In genomic region chr16:27169511-27170071, GRCh38 we compare ENCODE assay signal across 8 cellular contexts. TPM values are rescaled to one million over a fixed set of nuclear protein-coding genes. Genes with fewer than 3 reads are reported as not detected.
DNase-seq lines count a peak whose midpoint lies in the region; ATAC-seq, FAIRE-seq and TF ChIP-seq lines count a peak whose summit lies in the region.

No MANE protein-coding gene starts in this region.

- no peak for FAIRE-seq in endothelial cell of umbilical vein (lab: Jason Lieb, UNC)
- no peak for FAIRE-seq in frontal cortex (lab: Jason Lieb, UNC)

- intact Hi-C loops in endothelial cell of umbilical vein (cut with micrococcal nuclease): no loop called here

- no peak overlapping the region for H2AFZ ChIP-seq in endothelial cell of umbilical vein (ENCODE audit: low read depth, low read length)

- ATAC-seq in GM18870 (IDR thresholded peaks at IDR 0.05; ENCODE audit: unreplicated experiment): no peak
- ATAC-seq in HG03439 (IDR thresholded peaks at IDR 0.05; ENCODE audit: unreplicated experiment): no peak

- H3K9me1 ChIP-seq in endothelial cell of umbilical vein (replicated peaks; ENCODE audit: control insufficient read depth, extremely low read depth, insufficient read depth, low read length): no peaks in the 10 kb centered on the region

- TF ChIP-seq CTCF in GM12874 (IDR thresholded peaks at IDR 0.05; ENCODE audit: insufficient read depth, low read depth, low read length) (peak; percentile 19; the same call in 1 of the 2 replicates), endothelial cell of umbilical vein (IDR thresholded peaks at IDR 0.05; ENCODE audit: extremely low read depth in 1 of 2, insufficient read depth in 1 of 2, low read depth in 1 of 2, low read length in 2 of 2) (peak in 1 of 2 donors; percentile 10)

- no peak for TF ChIP-seq POLR2A in endothelial cell of umbilical vein (IDR thresholded peaks at IDR 0.05; ENCODE audit: low read depth, low read length)

- dilution Hi-C loops in endothelial cell of umbilical vein (cut with MboI; ENCODE audit: extremely low pct_ligation_motif_present, low sequenced_read_pairs): no loop called here

- no peak overlapping the region for H3K27ac ChIP-seq in endothelial cell of umbilical vein (ENCODE audit: insufficient read depth, low read depth, low read length)

- H3K36me3 ChIP-seq in endothelial cell of umbilical vein (ENCODE audit: control insufficient read depth in 2 of 2, extremely low read depth in 1 of 2, insufficient read depth in 2 of 2, low read length in 2 of 2): no peaks in the 10 kb centered on the region

- H3K9ac ChIP-seq in endothelial cell of umbilical vein (replicated peaks; ENCODE audit: extremely low read depth, insufficient read depth, low read length): no peak overlapping the region

- H3K4me3 ChIP-seq in endothelial cell of umbilical vein (replicated peaks in 1 of 3; ENCODE audit: insufficient read depth in 1 of 3, low read depth in 1 of 3, low read length in 3 of 3): no peak overlapping the region

- no peaks in the 10 kb centered on the region for H4K20me1 ChIP-seq in endothelial cell of umbilical vein (replicated peaks; ENCODE audit: control insufficient read depth, extremely low read depth, insufficient read depth, low read length)

- CTCF ChIA-PET in endothelial cell of umbilical vein (lab: Charles Lee): interaction anchor here (1.0 to 1.3 kb wide), 7 partner anchors 10 to 282 kb away, joined by 3 to 7 read pairs (median 3); no protein-coding TSS in a partner anchor

- H3K4me2 ChIP-seq in endothelial cell of umbilical vein (ENCODE audit: insufficient read depth, low read length): no peak overlapping the region

- H3K27me3 ChIP-seq in endothelial cell of umbilical vein (ENCODE audit: control insufficient read depth in 2 of 2, insufficient read depth in 2 of 2, low read length in 2 of 2): no peaks in the 10 kb centered on the region

- H3K9me3 ChIP-seq in endothelial cell of umbilical vein (replicated peaks; ENCODE audit: control insufficient read depth, insufficient read depth, low read length): no peaks in the 10 kb centered on the region

- POLR2A ChIA-PET in endothelial cell of umbilical vein (lab: Charles Lee): no interaction called here

- peak; percentile 33 for DNase-seq in NCI-H524 treated with DMSO at 0.1 percent for 48 hours (lab: John Stamatoyannopoulos, UW)
- peak; percentile 62 to 63 for DNase-seq in activated CD4-positive, alpha-beta T cell treated with anti-CD3 and anti-CD28 coated beads, Interleukin-2, amount 50 U/mL, for 4 hours
- peak; percentile 10 for DNase-seq in endothelial cell of umbilical vein (ENCODE audit: low read depth, low spot score)
- DNase-seq in stimulated activated CD4-positive, alpha-beta T cell treated with anti-CD3 and anti-CD28 coated beads, Interleukin-1b, Interleukin-23, amount 100 ng/mL, for 48 hours: peak; percentile 87
- DNase-seq in frontal cortex (ENCODE audit: low spot score in 2 of 2): no peak

- no TSS peak for BruUV-seq in endothelial cell of umbilical vein (replicated peaks; lab: Mats Ljungman, UMichigan)

- H3K4me1 ChIP-seq in endothelial cell of umbilical vein (ENCODE audit: control insufficient read depth, extremely low read depth, insufficient read depth, low read length): no peaks in the 10 kb centered on the region

- no peaks in the 10 kb centered on the region for H3K79me2 ChIP-seq in endothelial cell of umbilical vein (ENCODE audit: control insufficient read depth, insufficient read depth, low read length)

TF ChIP-seq in endothelial cell of umbilical vein, 7 proteins besides CTCF, POLR2A, EP300 and RAD21:
- TF ChIP-seq JUN (IDR thresholded peaks at IDR 0.05; ENCODE audit: borderline replicate concordance, insufficient read depth, insufficient read length, low read depth): no peak
- no peak for TF ChIP-seq EZH2 (IDR thresholded peaks at IDR 0.05; ENCODE audit: borderline replicate concordance, low read depth, low read length, severe bottlenecking)
- TF ChIP-seq MYC (IDR thresholded peaks at IDR 0.05; ENCODE audit: low read depth, low read length): no peak
- no peak for TF ChIP-seq FOS (IDR thresholded peaks at IDR 0.05; ENCODE audit: borderline replicate concordance, insufficient read depth, low read length)
- TF ChIP-seq MAX (IDR thresholded peaks at IDR 0.05; ENCODE audit: insufficient read depth, insufficient read length): no peak
- no peak for TF ChIP-seq POLR2AphosphoS5 (IDR thresholded peaks at IDR 0.05; ENCODE audit: insufficient read depth, low read depth, low read length)
- TF ChIP-seq GATA2 (IDR thresholded peaks at IDR 0.05; ENCODE audit: insufficient read depth, insufficient read length, low read depth, low read length): no peak

RNA-seq across cellular contexts. Expression of gene KDM8, which starts 33.7 kb away (rescaled TPM):
- total RNA-seq in endothelial cell of umbilical vein: 8.4 and 8.9 TPM in 2 replicates
- 5.1 TPM in 2 replicates for polyA plus RNA-seq in endothelial cell of umbilical vein
- polyA plus RNA-seq in endothelial cell of umbilical vein (2011; cell fraction: cytosol; rRNA removed): 4.0 and 4.6 TPM in 2 replicates
- 14.0 and 15.0 TPM in 2 replicates for polyA plus RNA-seq in endothelial cell of umbilical vein (2011; cell fraction: nucleus; rRNA removed)
- 2.7 and 4.2 TPM in 2 replicates for polyA plus RNA-seq in endothelial cell of umbilical vein (2012)
- polyA minus RNA-seq in endothelial cell of umbilical vein: 6.4 and 24.7 TPM in 2 replicates
- polyA minus RNA-seq in endothelial cell of umbilical vein (2011; cell fraction: cytosol; rRNA and poly(A)+ RNA removed): 2.8 TPM
- polyA minus RNA-seq in endothelial cell of umbilical vein (2011; cell fraction: nucleus; rRNA and poly(A)+ RNA removed): 12.1 and 13.0 TPM in 2 replicates
- 3.3 TPM for total RNA-seq in frontal cortex

Comparison
In these comparisons a context has a peak if more than half of its experiments do, and no peak if none do; other contexts are left out.
1. DNase-seq: peak in NCI-H524 treated with DMSO at 0.1 percent for 48 hours (single experiment), activated CD4-positive, alpha-beta T cell treated with anti-CD3 and anti-CD28 coated beads, Interleukin-2, amount 50 U/mL, for 4 hours (2 of 2), endothelial cell of umbilical vein (single experiment) and stimulated activated CD4-positive, alpha-beta T cell treated with anti-CD3 and anti-CD28 coated beads, Interleukin-1b, Interleukin-23, amount 100 ng/mL, for 48 hours (single experiment); none in frontal cortex (0 of 2).